Comparison of ENCODE assay signal across 13 cellular contexts in the genomic region with DNA sequence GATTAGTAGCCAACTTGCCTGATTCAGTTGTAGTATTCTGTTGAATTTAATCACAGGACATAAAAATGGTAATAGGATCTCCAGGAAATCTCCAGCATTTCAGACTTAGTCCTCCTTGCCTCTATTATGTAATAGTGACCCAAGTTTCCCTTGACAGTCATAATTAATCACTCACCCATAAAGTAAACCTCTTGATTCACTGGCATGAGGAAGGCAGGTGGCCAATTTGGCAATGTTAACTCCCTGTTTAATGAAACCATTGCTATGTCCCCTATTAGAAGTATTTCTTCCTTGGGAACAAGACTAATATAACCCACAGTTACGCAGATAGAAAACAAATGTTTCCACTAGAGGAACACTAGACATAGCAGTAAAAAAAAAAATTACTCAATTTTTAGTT.
DNase-seq lines count a peak whose midpoint lies in the region; ATAC-seq and TF ChIP-seq lines count a peak whose summit lies in the region.
"Had no signal": no experiment of that assay in that cellular context is flagged by ENCODE, and none has a peak within 500 bp of the region (broad histone marks: within the 10 kb centered on the region; RNA-seq: fewer than 3 reads in every experiment).

No MANE protein-coding gene starts in this region.

- H3K4me1 ChIP-seq in A673 (ENCODE audit: insufficient read depth, low read length, poor library complexity, severe bottlenecking) (no peaks in the 10 kb centered on the region), left lung (no peaks in the 10 kb centered on the region), ascending aorta (no peaks in the 10 kb centered on the region)
- H3K4me1 ChIP-seq: transverse colon had no signal

- peaks cover 67% of the 10 kb centered on the region for H3K9me3 Mint-ChIP-seq in T-helper 2 cell treated with Interferon-gamma antibody and Interleukin-4, amounts not matched to agents 5 μg/mL and 100 μg/mL, for 36 hours

- H3K9me3 ChIP-seq in A673 (ENCODE audit: low read depth, low read length, poor library complexity, severe bottlenecking) = peaks cover 7% of the 10 kb centered on the region
- no peaks in the 10 kb centered on the region for H3K9me3 ChIP-seq in left lung
- H3K9me3 ChIP-seq in ascending aorta = no peaks in the 10 kb centered on the region
- H3K9me3 ChIP-seq: transverse colon had no signal

- no peak overlapping the region for H3K27ac ChIP-seq in A673 (ENCODE audit: low read depth, low read length, poor library complexity, severe bottlenecking)
- H3K27ac ChIP-seq in left lung = no peak overlapping the region
- no peak overlapping the region for H3K27ac ChIP-seq in ascending aorta
- H3K27ac ChIP-seq: transverse colon had no signal

- no peaks in the 10 kb centered on the region for H3K27me3 Mint-ChIP-seq in T-helper 2 cell treated with Interferon-gamma antibody and Interleukin-4, amounts not matched to agents 5 μg/mL and 100 μg/mL, for 36 hours (ENCODE audit: low read depth)
- H3K27me3 Mint-ChIP-seq: activated B cell treated with CpG ODN at 0.5 μM for 24 hours; activated T-cell treated with anti-CD3 and anti-CD28 coated beads, Interleukin-2, amount 50 U/mL, for 24 hours; effector memory CD8-positive, alpha-beta T cell had no signal

- POLR2A ChIA-PET in A673 (lab: Charles Lee; ENCODE audit: low non-redundant PET) = no interaction called here

- ATAC-seq in left lung = peak; percentile 82
- ATAC-seq: effector memory CD8-positive, alpha-beta T cell had no signal

- H3K4me3 ChIP-seq in A673 (ENCODE audit: low read depth, low read length, poor library complexity, severe bottlenecking) = no peak overlapping the region
- H3K4me3 ChIP-seq in astrocyte of the spinal cord (ENCODE audit: low read depth, low read length) = no peak overlapping the region
- H3K4me3 ChIP-seq in left lung = no peak overlapping the region
- no peak overlapping the region for H3K4me3 ChIP-seq in ascending aorta
- H3K4me3 ChIP-seq: transverse colon had no signal

- no peaks in the 10 kb centered on the region for H3K36me3 Mint-ChIP-seq in T-helper 2 cell treated with Interferon-gamma antibody and Interleukin-4, amounts not matched to agents 5 μg/mL and 100 μg/mL, for 36 hours (ENCODE audit: low read depth)

- no peak overlapping the region for H3K4me3 Mint-ChIP-seq in T-helper 2 cell treated with Interferon-gamma antibody and Interleukin-4, amounts not matched to agents 5 μg/mL and 100 μg/mL, for 36 hours
- H3K4me3 Mint-ChIP-seq: activated B cell treated with CpG ODN at 0.5 μM for 24 hours; activated T-cell treated with anti-CD3 and anti-CD28 coated beads, Interleukin-2, amount 50 U/mL, for 24 hours; effector memory CD8-positive, alpha-beta T cell had no signal

- intact Hi-C loops in A673 (cut with micrococcal nuclease; ENCODE audit: unreplicated experiment) = no loop called here
- intact Hi-C loops in left lung (cut with DNase I) = no loop called here
- intact Hi-C loops in ascending aorta (cut with DNase I) = no loop called here

- TF ChIP-seq CTCF in A673 (conservative IDR thresholded peaks at IDR 0.05; ENCODE audit: low read depth, low read length) (no peak), astrocyte of the spinal cord (IDR thresholded peaks at IDR 0.05; ENCODE audit: low read depth, low read length) (no peak), left lung (IDR thresholded peaks at IDR 0.05) (no peak), ascending aorta (IDR thresholded peaks at IDR 0.05) (no peak)

- in situ Hi-C loops in astrocyte of the spinal cord (cut with HindIII; ENCODE audit: low sequenced_read_pairs) = no loop called here

- no peaks in the 10 kb centered on the region for H3K4me1 Mint-ChIP-seq in T-helper 2 cell treated with Interferon-gamma antibody and Interleukin-4, amounts not matched to agents 5 μg/mL and 100 μg/mL, for 36 hours (ENCODE audit: low read depth)
- H3K4me1 Mint-ChIP-seq: activated B cell treated with CpG ODN at 0.5 μM for 24 hours had no signal

- no TSS peak for BruUV-seq in A673 (replicated peaks; lab: Mats Ljungman, UMichigan)

- DNase-seq in A673 (ENCODE audit: low spot score) = peak; percentile 1
- peak; percentile 5 for DNase-seq in HT1080 (ENCODE audit: low read depth)
- peak; percentile 17 for DNase-seq in astrocyte of the spinal cord (ENCODE audit: low read depth, low spot score)
- peak in 1 of 2 donors; percentile 33 for DNase-seq in left lung
- DNase-seq in ascending aorta (ENCODE audit: low spot score in 2 of 2) = no peak
- no peak for DNase-seq in T-helper 2 cell treated with Interferon-gamma antibody and Interleukin-4, amounts not matched to agents 5 μg/mL and 100 μg/mL, for 36 hours (ENCODE audit: low spot score)
- no peak for DNase-seq in activated CD4-positive, alpha-beta T cell treated with anti-CD3 and anti-CD28 coated beads, Interleukin-2, amount 50 U/mL, for 4 hours
- DNase-seq in stimulated activated CD4-positive, alpha-beta T cell treated with anti-CD3 and anti-CD28 coated beads, Interleukin-12 subunit alpha, Interleukin-12 subunit beta, amount 100 ng/mL, for 4 hours = no peak
- DNase-seq: activated B cell treated with CpG ODN at 0.5 μM for 24 hours; activated T-cell treated with anti-CD3 and anti-CD28 coated beads, Interleukin-2, amount 50 U/mL, for 24 hours; aorta; effector memory CD8-positive, alpha-beta T cell; transverse colon had no signal

- H3K27ac Mint-ChIP-seq in T-helper 2 cell treated with Interferon-gamma antibody and Interleukin-4, amounts not matched to agents 5 μg/mL and 100 μg/mL, for 36 hours = no peak overlapping the region
- H3K27ac Mint-ChIP-seq: activated B cell treated with CpG ODN at 0.5 μM for 24 hours; activated T-cell treated with anti-CD3 and anti-CD28 coated beads, Interleukin-2, amount 50 U/mL, for 24 hours; effector memory CD8-positive, alpha-beta T cell had no signal

- CTCF ChIA-PET in A673 (lab: Charles Lee) = no interaction called here

- H3K27me3 ChIP-seq in A673 (replicated peaks; ENCODE audit: insufficient read depth, low read depth, low read length, poor library complexity) (no peaks in the 10 kb centered on the region), left lung (no peaks in the 10 kb centered on the region), ascending aorta (no peaks in the 10 kb centered on the region)
- H3K27me3 ChIP-seq: transverse colon had no signal

- H3K36me3 ChIP-seq in A673 (ENCODE audit: insufficient read depth, low read length, poor library complexity, severe bottlenecking) (no peaks in the 10 kb centered on the region), left lung (no peaks in the 10 kb centered on the region), ascending aorta (no peaks in the 10 kb centered on the region)
- H3K36me3 ChIP-seq: transverse colon had no signal

Comparison
In these comparisons a context has a peak if more than half of its experiments do, and no peak if none do; other contexts are left out.
1. DNase-seq: peak in A673 (single experiment), HT1080 (single experiment) and astrocyte of the spinal cord (single experiment); none in ascending aorta (0 of 2), T-helper 2 cell treated with Interferon-gamma antibody and Interleukin-4, amounts not matched to agents 5 μg/mL and 100 μg/mL, for 36 hours (single experiment), activated CD4-positive, alpha-beta T cell treated with anti-CD3 and anti-CD28 coated beads, Interleukin-2, amount 50 U/mL, for 4 hours (0 of 2) and stimulated activated CD4-positive, alpha-beta T cell treated with anti-CD3 and anti-CD28 coated beads, Interleukin-12 subunit alpha, Interleukin-12 subunit beta, amount 100 ng/mL, for 4 hours (single experiment).